Comparison of ENCODE assay signal across 18 cellular contexts in genomic region chr10:119222966-119223386, GRCh38. TPM values are rescaled to one million over a fixed set of nuclear protein-coding genes. Genes with fewer than 3 reads are reported as not detected.
DNase-seq lines count a peak whose midpoint lies in the region; ATAC-seq, FAIRE-seq and TF ChIP-seq lines count a peak whose summit lies in the region.
"Had no signal": no experiment of that assay in that cellular context is flagged by ENCODE, and none has a peak within 500 bp of the region (broad histone marks: within the 10 kb centered on the region; RNA-seq: fewer than 3 reads in every experiment).

No MANE protein-coding gene starts in this region.

- TF ChIP-seq EP300 in HepG2 (IDR thresholded peaks at IDR 0.05; ENCODE audit: low read depth in 2 of 2, low read length in 2 of 2) = no peak
- TF ChIP-seq EP300 in HepG2 (CRISPR knock-in tag; IDR thresholded peaks at IDR 0.05; ENCODE audit: borderline replicate concordance) = no peak

- BruUV-seq in HepG2 (replicated peaks; lab: Mats Ljungman, UMichigan) = no TSS peak

- no peak for TF ChIP-seq CTCF in HepG2 (CRISPR knock-in tag; IDR thresholded peaks at IDR 0.05)
- no peak for TF ChIP-seq CTCF in psoas muscle (IDR thresholded peaks at IDR 0.05)

- H3K4me3 ChIP-seq in duodenal mucosa (ENCODE audit: low read depth in 1 of 2, low read length in 2 of 2) (peak overlapping the region; percentile 37 to 40), HepG2 (replicated peaks in 1 of 3; ENCODE audit: insufficient read depth in 1 of 3, low read depth in 2 of 3, low read length in 3 of 3) (peak overlapping the region; percentile 40 to 69 (median 42); a peak in 5 of 6 replicates), psoas muscle (no peak overlapping the region), urinary bladder (ENCODE audit: low read depth, low read length) (no peak overlapping the region)
- H3K4me3 ChIP-seq: BLaER1, cardiac muscle cell, skin epidermis had no signal

- H3K9me3 ChIP-seq in duodenal mucosa (ENCODE audit: control insufficient read depth in 1 of 2, low read length in 2 of 2) (no peaks in the 10 kb centered on the region), HepG2 (ENCODE audit: low read length) (no peaks in the 10 kb centered on the region), psoas muscle (no peaks in the 10 kb centered on the region)
- H3K9me3 ChIP-seq: BLaER1 had no signal

- H3K4me1 ChIP-seq in duodenal mucosa (ENCODE audit: control insufficient read depth in 1 of 2, insufficient read depth in 2 of 2, low read length in 2 of 2) (peaks cover 19 to 24% of the 10 kb centered on the region in 2 donors), HepG2 (ENCODE audit: insufficient read depth, low read length) (peaks cover 46% of the 10 kb centered on the region), psoas muscle (no peaks in the 10 kb centered on the region), urinary bladder (ENCODE audit: insufficient read depth) (no peaks in the 10 kb centered on the region)

- CTCF ChIA-PET in HepG2 (lab: Yijun Ruan, JAX; ENCODE audit: low intra/inter-chr PET ratio, low total read pairs) = no interaction called here

- ATAC-seq in HepG2 = peak; percentile 74
- peak in 1 of 4 donors; percentile 21 for ATAC-seq in psoas muscle
- ATAC-seq in GM19023 (IDR thresholded peaks at IDR 0.05; ENCODE audit: unreplicated experiment) = no peak
- ATAC-seq: naive thymus-derived CD8-positive, alpha-beta T cell had no signal

- H2AFZ ChIP-seq in HepG2 (ENCODE audit: low read length) = no peak overlapping the region

- in situ Hi-C loops in HepG2 (cut with HindIII; ENCODE audit: extremely low pct_ligation_motif_present, low pct_unique_long_range_greater_than_20kb) = no loop called here

- POLR2A ChIA-PET in HepG2 (lab: Yijun Ruan, JAX) = interaction anchor here (0.9 to 3.4 kb wide), 10 partner anchors 11 to 186 kb away, joined by 3 to 44 read pairs (median 4); partner anchors contain the start of gene GRK5

- no peak for DNase-seq in HepG2 (ENCODE audit: low spot score)
- no peak for DNase-seq in psoas muscle
- DNase-seq in head of caudate nucleus = no peak
- no peak for DNase-seq in NCI-H748 (lab: John Stamatoyannopoulos, UW; ENCODE audit: unreplicated experiment)
- DNase-seq: activated naive CD4-positive, alpha-beta T cell treated with anti-CD3 and anti-CD28 coated beads for 36 hours; DMS53; H7; naive thymus-derived CD8-positive, alpha-beta T cell; NCI-H1048; NCI-H2171 treated with DMSO at 0.1 percent for 48 hours; NK-92 treated with Interleukin-12 subunit alpha and Interleukin-12 subunit beta, amount 100 ng/mL, for 24 hours had no signal

- peak overlapping the region; percentile 84 for H3K4me2 ChIP-seq in HepG2 (ENCODE audit: low read depth, low read length)
- H3K4me2 ChIP-seq: BLaER1 had no signal

- no peaks in the 10 kb centered on the region for H4K20me1 ChIP-seq in HepG2 (ENCODE audit: insufficient read depth, low read length)
- H4K20me1 ChIP-seq: BLaER1 had no signal

- H3K79me2 ChIP-seq in HepG2 (ENCODE audit: insufficient read depth, low read length) = peaks cover 27% of the 10 kb centered on the region

- no peaks in the 10 kb centered on the region for H3K27me3 ChIP-seq in duodenal mucosa (ENCODE audit: control insufficient read depth in 1 of 2, insufficient read depth in 2 of 2, low read length in 2 of 2)
- no peaks in the 10 kb centered on the region for H3K27me3 ChIP-seq in HepG2 (ENCODE audit: control insufficient read depth in 1 of 2, insufficient read depth in 2 of 2, low read length in 2 of 2)
- H3K27me3 ChIP-seq in psoas muscle (ENCODE audit: insufficient read depth in 3 of 3, low read length in 2 of 3) = no peaks in the 10 kb centered on the region
- H3K27me3 ChIP-seq: BLaER1, cardiac muscle cell had no signal

- intact Hi-C loops in HepG2 (cut with micrococcal nuclease; ENCODE audit: unreplicated experiment) = loop anchor here (1.0 kb wide), 1 partner anchor 48 kb away; no protein-coding TSS in a partner anchor
- intact Hi-C loops in psoas muscle (cut with DNase I) = no loop called here
- intact Hi-C loops in head of caudate nucleus (cut with DNase I) = no loop called here

- H3K9ac ChIP-seq in duodenal mucosa (ENCODE audit: low read depth in 1 of 2, low read length in 2 of 2) = peak overlapping the region; percentile 48 to 55
- peak overlapping the region; percentile 58 for H3K9ac ChIP-seq in HepG2 (ENCODE audit: insufficient read depth, low read depth, low read length)
- H3K9ac ChIP-seq: BLaER1 had no signal

- 45% methylated on average over 6 of the region's 9 CpGs for WGBS in HepG2 (ENCODE audit: low lambda C conversion rate)
- 47 to 65% (median 55%) methylated on average over 9 of the region's 9 CpGs for WGBS in psoas muscle, 3 donors
- WGBS in urinary bladder = 61% methylated on average over 9 of the region's 9 CpGs

- FAIRE-seq in HepG2 (lab: Jason Lieb, UNC) = no peak
- FAIRE-seq: keratinocyte had no signal

- H3K36me3 ChIP-seq in duodenal mucosa (ENCODE audit: control insufficient read depth in 1 of 2, insufficient read depth in 2 of 2, low read length in 2 of 2) (no peaks in the 10 kb centered on the region), HepG2 (replicated peaks in 1 of 2; ENCODE audit: control insufficient read depth in 1 of 2, insufficient read depth in 2 of 2, low read length in 2 of 2) (no peaks in the 10 kb centered on the region), psoas muscle (ENCODE audit: insufficient read depth in 1 of 2, low read depth in 1 of 2) (no peaks in the 10 kb centered on the region), urinary bladder (ENCODE audit: insufficient read depth) (no peaks in the 10 kb centered on the region)
- H3K36me3 ChIP-seq: BLaER1, cardiac muscle cell had no signal

- TF ChIP-seq POLR2A in HepG2 (IDR thresholded peaks at IDR 0.05; ENCODE audit: insufficient read depth in 1 of 2, low read depth in 2 of 2, low read length in 2 of 2) = no peak

- no peak for TF ChIP-seq RAD21 in HepG2 (CRISPR knock-in tag; IDR thresholded peaks at IDR 0.05)

- H3K27ac ChIP-seq in duodenal mucosa (ENCODE audit: low read depth, low read length) (peak overlapping the region; percentile 58), HepG2 (ENCODE audit: extremely low read length, insufficient read depth, low read length) (peak overlapping the region; percentile 60), psoas muscle (peak overlapping the region; percentile 53), urinary bladder (ENCODE audit: low read depth) (peak overlapping the region; percentile 41)
- H3K27ac ChIP-seq: BLaER1, cardiac muscle cell had no signal

RNA-seq across cellular contexts. Expression of gene GRK5, which starts 15.6 kb away (rescaled TPM):
- total RNA-seq in HepG2 (2016; rRNA removed; fragmentation: Illumina TruSeq; extraction: Trizol) = 12.6 and 12.8 TPM in 2 replicates
- total RNA-seq in HepG2 (2016; cell fraction: cytosol; rRNA removed; fragmentation: Illumina TruSeq; extraction: Trizol; ENCODE audit: low read depth) = 6.3 and 7.7 TPM in 2 replicates
- 11.4 and 13.0 TPM in 2 replicates for total RNA-seq in HepG2 (2016; cell fraction: insoluble cytoplasmic fraction; rRNA removed; fragmentation: Illumina TruSeq; extraction: Trizol)
- 18.1 and 19.4 TPM in 2 replicates for total RNA-seq in HepG2 (2016; cell fraction: membrane; rRNA removed; fragmentation: Illumina TruSeq; extraction: Trizol)
- total RNA-seq in HepG2 (2016; cell fraction: nucleus; rRNA removed; fragmentation: Illumina TruSeq; extraction: Trizol) = 6.4 and 8.1 TPM in 2 replicates
- 10.4 and 11.5 TPM in 2 replicates for polyA plus RNA-seq in HepG2 (2011; rRNA removed)
- 10.0 and 11.4 TPM in 2 replicates for polyA plus RNA-seq in HepG2 (2011; cell fraction: cytosol; rRNA removed)
- polyA plus RNA-seq in HepG2 (2011; cell fraction: nucleus; rRNA removed) = 11.8 and 12.9 TPM in 2 replicates
- 10.9 and 14.3 TPM in 2 replicates for polyA plus RNA-seq in HepG2 (2012)
- 7.6 and 7.7 TPM in 2 replicates for polyA plus RNA-seq in HepG2 (2016; cell fraction: cytosol; fragmentation: Illumina TruSeq; extraction: Trizol; ENCODE audit: low read depth)
- 14.0 and 15.2 TPM in 2 replicates for polyA plus RNA-seq in HepG2 (2016; cell fraction: insoluble cytoplasmic fraction; fragmentation: Illumina TruSeq; extraction: Trizol; ENCODE audit: low read depth)
- polyA plus RNA-seq in HepG2 (2016; cell fraction: membrane; fragmentation: Illumina TruSeq; extraction: Trizol; ENCODE audit: low read depth) = 16.0 and 16.9 TPM in 2 replicates
- polyA plus RNA-seq in HepG2 (2016; cell fraction: nucleus; fragmentation: Illumina TruSeq; extraction: Trizol; ENCODE audit: insufficient read depth, low read depth) = 15.4 and 17.0 TPM in 2 replicates
- 5.5 and 9.4 TPM in 2 replicates for polyA minus RNA-seq in HepG2 (2011; rRNA and poly(A)+ RNA removed; ENCODE audit: low replicate concordance)
- 5.5 and 8.2 TPM in 2 replicates for polyA minus RNA-seq in HepG2 (2011; cell fraction: cytosol; rRNA and poly(A)+ RNA removed)
- polyA minus RNA-seq in HepG2 (2011; cell fraction: nucleus; rRNA and poly(A)+ RNA removed) = 5.2 and 6.5 TPM in 2 replicates
- 10 to 100 TPM in 2 of 4 donors, 1 to 10 TPM in 2; 8.0 to 15.5 (median 10.1) TPM for total RNA-seq in psoas muscle
- 1 to 10 TPM; 7.0 to 7.7 (median 7.3) TPM for polyA plus RNA-seq in psoas muscle
- 23.8 TPM for total RNA-seq in urinary bladder
- polyA plus RNA-seq in urinary bladder = 27.0 TPM

RNA-seq across cellular contexts. Expression of gene PRDX3, which starts 44.4 kb away (rescaled TPM):
- total RNA-seq in HepG2 (2016; rRNA removed; fragmentation: Illumina TruSeq; extraction: Trizol) = 407 and 643 TPM in 2 replicates
- total RNA-seq in HepG2 (2016; cell fraction: cytosol; rRNA removed; fragmentation: Illumina TruSeq; extraction: Trizol; ENCODE audit: low read depth) = 38.1 and 38.2 TPM in 2 replicates
- total RNA-seq in HepG2 (2016; cell fraction: insoluble cytoplasmic fraction; rRNA removed; fragmentation: Illumina TruSeq; extraction: Trizol) = 410 and 682 TPM in 2 replicates
- total RNA-seq in HepG2 (2016; cell fraction: membrane; rRNA removed; fragmentation: Illumina TruSeq; extraction: Trizol) = 107 and 113 TPM in 2 replicates
- 156 and 165 TPM in 2 replicates for total RNA-seq in HepG2 (2016; cell fraction: nucleus; rRNA removed; fragmentation: Illumina TruSeq; extraction: Trizol)
- polyA plus RNA-seq in HepG2 (2011; rRNA removed) = 422 and 565 TPM in 2 replicates
- polyA plus RNA-seq in HepG2 (2011; cell fraction: cytosol; rRNA removed) = 232 and 280 TPM in 2 replicates
- polyA plus RNA-seq in HepG2 (2011; cell fraction: nucleus; rRNA removed) = 67.2 and 84.0 TPM in 2 replicates
- 200 and 294 TPM in 2 replicates for polyA plus RNA-seq in HepG2 (2012)
- 38.1 and 38.3 TPM in 2 replicates for polyA plus RNA-seq in HepG2 (2016; cell fraction: cytosol; fragmentation: Illumina TruSeq; extraction: Trizol; ENCODE audit: low read depth)
- polyA plus RNA-seq in HepG2 (2016; cell fraction: insoluble cytoplasmic fraction; fragmentation: Illumina TruSeq; extraction: Trizol; ENCODE audit: low read depth) = 634 and 704 TPM in 2 replicates
- 89.6 and 90.4 TPM in 2 replicates for polyA plus RNA-seq in HepG2 (2016; cell fraction: membrane; fragmentation: Illumina TruSeq; extraction: Trizol; ENCODE audit: low read depth)
- polyA plus RNA-seq in HepG2 (2016; cell fraction: nucleus; fragmentation: Illumina TruSeq; extraction: Trizol; ENCODE audit: insufficient read depth, low read depth) = 227 and 242 TPM in 2 replicates
- 468 and 479 TPM in 2 replicates for polyA minus RNA-seq in HepG2 (2011; rRNA and poly(A)+ RNA removed; ENCODE audit: low replicate concordance)
- polyA minus RNA-seq in HepG2 (2011; cell fraction: cytosol; rRNA and poly(A)+ RNA removed) = 135 and 138 TPM in 2 replicates
- 69.5 and 85.7 TPM in 2 replicates for polyA minus RNA-seq in HepG2 (2011; cell fraction: nucleus; rRNA and poly(A)+ RNA removed)
- 100 to 1,000 TPM; 186 to 212 (median 201) TPM for total RNA-seq in psoas muscle
- polyA plus RNA-seq in psoas muscle = 100 to 1,000 TPM; 182 to 331 (median 204) TPM
- total RNA-seq in urinary bladder = 162 TPM
- polyA plus RNA-seq in urinary bladder = 219 TPM

RNA-seq across cellular contexts. Expression of gene SFXN4, which starts 57.5 kb away (rescaled TPM):
- total RNA-seq in HepG2 (2016; rRNA removed; fragmentation: Illumina TruSeq; extraction: Trizol) (47.4 and 64.9 TPM in 2 replicates), psoas muscle (10 to 100 TPM; 37.1 to 48.9 (median 43.9) TPM), urinary bladder (16.1 TPM)
- total RNA-seq in HepG2 (2016; cell fraction: cytosol; rRNA removed; fragmentation: Illumina TruSeq; extraction: Trizol; ENCODE audit: low read depth) = 71.2 and 73.7 TPM in 2 replicates
- total RNA-seq in HepG2 (2016; cell fraction: insoluble cytoplasmic fraction; rRNA removed; fragmentation: Illumina TruSeq; extraction: Trizol) = 55.2 and 66.3 TPM in 2 replicates
- total RNA-seq in HepG2 (2016; cell fraction: membrane; rRNA removed; fragmentation: Illumina TruSeq; extraction: Trizol) = 75.6 and 82.1 TPM in 2 replicates
- total RNA-seq in HepG2 (2016; cell fraction: nucleus; rRNA removed; fragmentation: Illumina TruSeq; extraction: Trizol) = 39.7 and 50.2 TPM in 2 replicates
- polyA plus RNA-seq in HepG2 (2011; rRNA removed) (44.6 and 47.7 TPM in 2 replicates), psoas muscle (10 to 100 TPM; 49.0 to 67.2 (median 65.7) TPM), urinary bladder (23.6 TPM)
- polyA plus RNA-seq in HepG2 (2011; cell fraction: cytosol; rRNA removed) = 31.1 and 39.7 TPM in 2 replicates
- 45.5 and 47.7 TPM in 2 replicates for polyA plus RNA-seq in HepG2 (2011; cell fraction: nucleus; rRNA removed)
- polyA plus RNA-seq in HepG2 (2012) = 32.0 and 35.6 TPM in 2 replicates
- polyA plus RNA-seq in HepG2 (2016; cell fraction: cytosol; fragmentation: Illumina TruSeq; extraction: Trizol; ENCODE audit: low read depth) = 63.0 and 72.7 TPM in 2 replicates
- polyA plus RNA-seq in HepG2 (2016; cell fraction: insoluble cytoplasmic fraction; fragmentation: Illumina TruSeq; extraction: Trizol; ENCODE audit: low read depth) = 42.6 and 43.4 TPM in 2 replicates
- 56.9 and 60.5 TPM in 2 replicates for polyA plus RNA-seq in HepG2 (2016; cell fraction: membrane; fragmentation: Illumina TruSeq; extraction: Trizol; ENCODE audit: low read depth)
- 62.6 and 72.4 TPM in 2 replicates for polyA plus RNA-seq in HepG2 (2016; cell fraction: nucleus; fragmentation: Illumina TruSeq; extraction: Trizol; ENCODE audit: insufficient read depth, low read depth)
- polyA minus RNA-seq in HepG2 (2011; rRNA and poly(A)+ RNA removed; ENCODE audit: low replicate concordance) = 25.6 and 27.5 TPM in 2 replicates
- 19.2 and 19.8 TPM in 2 replicates for polyA minus RNA-seq in HepG2 (2011; cell fraction: cytosol; rRNA and poly(A)+ RNA removed)
- 21.6 and 26.9 TPM in 2 replicates for polyA minus RNA-seq in HepG2 (2011; cell fraction: nucleus; rRNA and poly(A)+ RNA removed)

Comparison
In these comparisons a context has a peak if more than half of its experiments do, and no peak if none do; other contexts are left out.
1. H3K4me3 ChIP-seq: peak in duodenal mucosa (2 of 2) and HepG2 (3 of 3); none in psoas muscle (single experiment) and urinary bladder (single experiment).
2. Peak in every context shown above with its lines, with median percentiles within 50 percentile points of each other: H3K27ac ChIP-seq.